Comparison of ENCODE assay signal across 9 cellular contexts in the genomic region with DNA sequence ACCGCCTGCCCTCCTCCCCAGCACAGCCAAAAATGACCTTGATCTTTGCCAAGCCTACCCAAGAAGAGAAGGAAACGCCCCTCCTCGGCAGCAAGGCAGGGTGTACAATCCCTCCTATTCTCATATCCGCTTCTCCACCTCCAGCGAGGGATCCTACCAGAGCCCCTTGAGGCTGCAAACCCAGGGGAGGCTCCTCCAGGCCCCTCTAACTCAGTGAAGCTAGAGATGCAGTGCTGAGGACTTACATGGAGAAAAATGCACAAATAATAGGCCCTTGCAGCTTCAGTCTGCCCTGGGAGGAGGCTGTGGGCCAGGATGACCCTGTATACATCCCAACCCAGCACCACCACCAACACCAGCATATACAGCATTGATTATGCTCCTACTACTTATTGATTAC. TPM values are rescaled to one million over a fixed set of nuclear protein-coding genes. Genes with fewer than 3 reads are reported as not detected.
DNase-seq lines count a peak whose midpoint lies in the region; ATAC-seq and TF ChIP-seq lines count a peak whose summit lies in the region.
"Had no signal": no experiment of that assay in that cellular context is flagged by ENCODE, and none has a peak within 500 bp of the region (broad histone marks: within the 10 kb centered on the region; RNA-seq: fewer than 3 reads in every experiment).

No MANE protein-coding gene starts in this region.

- TF ChIP-seq EP300 in esophagus muscularis mucosa (IDR thresholded peaks at IDR 0.05): no peak
- TF ChIP-seq EP300 in ovary (IDR thresholded peaks at IDR 0.05): no peak

- CTCF ChIA-PET in CD4-positive, alpha-beta memory T cell (lab: Charles Lee; ENCODE audit: partially characterized antibody): interaction anchor here (0.8 to 1.8 kb wide), 2 partner anchors 18 to 20 kb away, joined by 3 to 4 read pairs; no protein-coding TSS in a partner anchor

- no peaks in the 10 kb centered on the region for H3K36me3 ChIP-seq in CD4-positive, alpha-beta memory T cell (ENCODE audit: insufficient read depth, low read length)
- H3K36me3 ChIP-seq in MG63: no peaks in the 10 kb centered on the region
- no peaks in the 10 kb centered on the region for H3K36me3 ChIP-seq in esophagus muscularis mucosa
- H3K36me3 ChIP-seq in ovary: no peaks in the 10 kb centered on the region

- no peak for TF ChIP-seq POLR2A in esophagus muscularis mucosa (IDR thresholded peaks at IDR 0.05; ENCODE audit: low read depth)
- no peak for TF ChIP-seq POLR2A in ovary (IDR thresholded peaks at IDR 0.05)

- H3K27me3 ChIP-seq in CD4-positive, alpha-beta memory T cell (ENCODE audit: insufficient read depth, low read length): no peaks in the 10 kb centered on the region
- no peaks in the 10 kb centered on the region for H3K27me3 ChIP-seq in MG63
- no peaks in the 10 kb centered on the region for H3K27me3 ChIP-seq in esophagus muscularis mucosa
- no peaks in the 10 kb centered on the region for H3K27me3 ChIP-seq in ovary

- peaks cover 16% of the 10 kb centered on the region for H3K4me1 ChIP-seq in CD4-positive, alpha-beta memory T cell (ENCODE audit: insufficient read depth, low read length)
- H3K4me1 ChIP-seq in esophagus muscularis mucosa (peaks cover 0 to 15% (median 9%) of the 10 kb centered on the region in 4 donors), ovary (ENCODE audit: insufficient read depth) (peaks cover 2% of the 10 kb centered on the region)

- WGBS in esophagus muscularis mucosa: 74% methylated on average over 5 of the region's 5 CpGs
- WGBS in ovary, 3 donors: 34 to 41% (median 40%) methylated on average over 5 of the region's 5 CpGs

- no peak for ATAC-seq in HG03469 (IDR thresholded peaks at IDR 0.05; ENCODE audit: unreplicated experiment)

- peak overlapping the region; percentile 67 to 93 (median 86) for H3K27ac Mint-ChIP-seq in CD4-positive, alpha-beta memory T cell

- H3K4me1 Mint-ChIP-seq in CD4-positive, alpha-beta memory T cell: peaks cover 10 to 38% (median 19%) of the 10 kb centered on the region in 4 donors

- peak overlapping the region; percentile 75 to 89 (median 80) for H3K4me3 Mint-ChIP-seq in CD4-positive, alpha-beta memory T cell

- peak in 1 of 5 donors; percentile 11 for DNase-seq in CD4-positive, alpha-beta memory T cell
- DNase-seq in MG63 (no peak), esophagus muscularis mucosa (ENCODE audit: extremely low spot score) (no peak), ovary (peak in 1 of 5 donors; percentile 38), NAMALWA (ENCODE audit: low spot score) (no peak), mesenteric fat pad (ENCODE audit: low spot score) (no peak), NCI-H526 (lab: John Stamatoyannopoulos, UW) (no peak)
- DNase-seq: NCI-H1105 treated with DMSO at 0.1 percent for 48 hours had no signal

- no peaks in the 10 kb centered on the region for H3K36me3 Mint-ChIP-seq in CD4-positive, alpha-beta memory T cell

- TF ChIP-seq CTCF in esophagus muscularis mucosa (IDR thresholded peaks at IDR 0.05): no peak
- TF ChIP-seq CTCF in ovary (IDR thresholded peaks at IDR 0.05): no peak

- no peaks in the 10 kb centered on the region for H3K9me3 Mint-ChIP-seq in CD4-positive, alpha-beta memory T cell

- H3K4me3 ChIP-seq in CD4-positive, alpha-beta memory T cell (ENCODE audit: low read length in 2 of 2): no peak overlapping the region
- H3K4me3 ChIP-seq in MG63 (peak overlapping the region; percentile 40), esophagus muscularis mucosa (peak overlapping the region in 1 of 4 donors; percentile 67), ovary (peak overlapping the region; percentile 30)

- no peaks in the 10 kb centered on the region for H3K9me3 ChIP-seq in CD4-positive, alpha-beta memory T cell (ENCODE audit: control insufficient read depth in 1 of 2, low read length in 2 of 2)
- H3K9me3 ChIP-seq in MG63: no peaks in the 10 kb centered on the region
- no peaks in the 10 kb centered on the region for H3K9me3 ChIP-seq in esophagus muscularis mucosa
- H3K9me3 ChIP-seq in ovary: no peaks in the 10 kb centered on the region

- intact Hi-C loops in CD4-positive, alpha-beta memory T cell (cut with micrococcal nuclease): no loop called here
- intact Hi-C loops in esophagus muscularis mucosa (cut with DNase I): no loop called here
- intact Hi-C loops in ovary (cut with DNase I): no loop called here

- POLR2A ChIA-PET in CD4-positive, alpha-beta memory T cell (lab: Charles Lee; ENCODE audit: partially characterized antibody): interaction anchor here (0.5 to 3.7 kb wide), 7 partner anchors 9 to 147 kb away, joined by 3 to 22 read pairs (median 7); no protein-coding TSS in a partner anchor

- H3K27me3 Mint-ChIP-seq in CD4-positive, alpha-beta memory T cell: no peaks in the 10 kb centered on the region

- H3K27ac ChIP-seq in CD4-positive, alpha-beta memory T cell (ENCODE audit: low read depth, low read length): peak overlapping the region; percentile 55
- H3K27ac ChIP-seq in esophagus muscularis mucosa (replicated peaks in 1 of 4): peak overlapping the region; percentile 72 to 86 (median 80)
- peak overlapping the region; percentile 23 to 74 for H3K27ac ChIP-seq in ovary

RNA-seq across cellular contexts. Expression of a gene that starts 46.9 kb away (rescaled TPM):
- 1 to 10 TPM; 3.1 to 3.6 TPM for total RNA-seq in CD4-positive, alpha-beta memory T cell
- polyA plus RNA-seq in CD4-positive, alpha-beta memory T cell: 1 to 10 TPM; 4.3 to 5.5 TPM
- total RNA-seq in MG63 (2014; rRNA removed; shearing (Covaris generic); ENCODE audit: low replicate concordance): not detected in 2 replicates
- total RNA-seq in esophagus muscularis mucosa: 10 to 100 TPM in 2 of 4 donors, 1 to 10 TPM in 2; 8.3 to 30.3 (median 10.6) TPM
- total RNA-seq in ovary: 1 to 10 TPM; 1.4 to 3.3 (median 1.9) TPM
- 1 to 10 TPM in 1 of 2 donors, not detected in 1; 5.0 TPM for polyA plus RNA-seq in ovary
- total RNA-seq in mesenteric fat pad: 3.4 TPM

Comparison
In these comparisons a context has a peak if more than half of its experiments do, and no peak if none do; other contexts are left out.
1. H3K4me3 ChIP-seq: peak in MG63 (single experiment) and ovary (single experiment); none in CD4-positive, alpha-beta memory T cell (0 of 2).
2. Peak in every context shown above with its lines, with median percentiles within 50 percentile points of each other: H3K27ac ChIP-seq.